14 cellular contexts compared by ENCODE assay signal in genomic region chr1:27405559-27406353, GRCh38. TPM values are rescaled to one million over a fixed set of nuclear protein-coding genes. Genes with fewer than 3 reads are reported as not detected.
DNase-seq lines count a peak whose midpoint lies in the region; ATAC-seq, FAIRE-seq and TF ChIP-seq lines count a peak whose summit lies in the region.
"Not testable (repeated sequence)": the region's sequence is repeated elsewhere in the genome, so short reads cannot be mapped to it uniquely, and the experiment has no call there.
"Had no signal": no experiment of that assay in that cellular context is flagged by ENCODE, and none has a peak within 500 bp of the region (broad histone marks: within the 10 kb centered on the region; RNA-seq: fewer than 3 reads in every experiment).

No MANE protein-coding gene starts in this region.

- H3K27ac Mint-ChIP-seq in immature natural killer cell = peak overlapping the region in 5 of 6 donors; percentile 10 to 95 (median 32)
- peak overlapping the region in 5 of 9 donors; percentile 34 to 76 (median 65) for H3K27ac Mint-ChIP-seq in naive thymus-derived CD4-positive, alpha-beta T cell

- not testable (repeated sequence) for H3K4me3 ChIP-seq in OCI-LY7 (ENCODE audit: low read depth, low read length, poor library complexity, severe bottlenecking); ascending aorta; epithelial cell of esophagus (ENCODE audit: low read length); naive thymus-derived CD4-positive, alpha-beta T cell (ENCODE audit: low read length); skeletal muscle tissue (ENCODE audit: low read length in 3 of 3); tibial nerve

- not testable (repeated sequence) for H3K27me3 ChIP-seq in ascending aorta; naive thymus-derived CD4-positive, alpha-beta T cell (ENCODE audit: control insufficient read depth in 2 of 2, insufficient read depth in 2 of 2, low read length in 2 of 2); skeletal muscle tissue (ENCODE audit: control insufficient read depth in 3 of 3, insufficient read depth in 3 of 3, low read length in 3 of 3); tibial nerve

- peaks cover 0 to 25% (median 6%) of the 10 kb centered on the region in 3 donors for H3K36me3 Mint-ChIP-seq in immature natural killer cell
- peaks cover 4 to 16% (median 7%) of the 10 kb centered on the region in 5 donors for H3K36me3 Mint-ChIP-seq in naive thymus-derived CD4-positive, alpha-beta T cell

- POLR2A ChIA-PET in OCI-LY7 (lab: Charles Lee) = interaction anchor here (0.6 to 1.2 kb wide), 3 partner anchors 40 to 156 kb away, joined by 3 to 5 read pairs (median 3); partner anchors contain the start of gene WASF2
- POLR2A ChIA-PET in naive thymus-derived CD4-positive, alpha-beta T cell (lab: Charles Lee) = interaction anchor here (1.9 kb wide), 1 partner anchor 11 kb away, joined by 4 read pairs; no protein-coding TSS in a partner anchor

- H3K4me3 Mint-ChIP-seq in immature natural killer cell; naive thymus-derived CD4-positive, alpha-beta T cell: not testable (repeated sequence)

- peak overlapping the region; percentile 86 for H3K27ac ChIP-seq in OCI-LY7 (ENCODE audit: low read depth, low read length, poor library complexity, severe bottlenecking)
- peak overlapping the region; percentile 72 to 75 for H3K27ac ChIP-seq in ascending aorta
- peak overlapping the region; percentile 27 for H3K27ac ChIP-seq in naive thymus-derived CD4-positive, alpha-beta T cell (ENCODE audit: low read depth, low read length)
- H3K27ac ChIP-seq in skeletal muscle tissue (ENCODE audit: low read depth, low read length) = peak overlapping the region; percentile 64
- peak overlapping the region; percentile 27 to 90 (median 76) for H3K27ac ChIP-seq in tibial nerve

- H3K9me2 ChIP-seq in OCI-LY7 (ENCODE audit: insufficient read depth, low read length) = not testable (repeated sequence)

- H3K4me2 ChIP-seq in OCI-LY7 (ENCODE audit: low read length) = peak overlapping the region; percentile 61; the same call in 1 of the 2 replicates

- not testable (repeated sequence) for DNase-seq in GM12891 (ENCODE audit: insufficient read length, low spot score); OCI-LY7 (ENCODE audit: low spot score); ascending aorta (ENCODE audit: low spot score in 2 of 2); epithelial cell of esophagus (ENCODE audit: low read depth); immature natural killer cell; naive thymus-derived CD4-positive, alpha-beta T cell; tibial nerve (ENCODE audit: low spot score in 2 of 2)

- H3K4me1 Mint-ChIP-seq in immature natural killer cell = peaks cover 32 to 35% of the 10 kb centered on the region in 2 donors
- H3K4me1 Mint-ChIP-seq in naive thymus-derived CD4-positive, alpha-beta T cell = peaks cover 12 to 32% (median 30%) of the 10 kb centered on the region in 7 donors

- peaks cover 36% of the 10 kb centered on the region for H3K36me3 ChIP-seq in OCI-LY7 (ENCODE audit: insufficient read depth, low read length)
- H3K36me3 ChIP-seq in ascending aorta = peaks cover 43 to 44% of the 10 kb centered on the region in 2 donors
- H3K36me3 ChIP-seq in naive thymus-derived CD4-positive, alpha-beta T cell (ENCODE audit: control insufficient read depth in 2 of 3, insufficient read depth in 3 of 3, low read length in 3 of 3) = peaks cover 12 to 49% (median 19%) of the 10 kb centered on the region in 3 experiments
- H3K36me3 ChIP-seq in skeletal muscle tissue (ENCODE audit: control insufficient read depth in 3 of 3, insufficient read depth in 3 of 3, low read length in 3 of 3) = peaks cover 22 to 36% (median 34%) of the 10 kb centered on the region in 3 donors
- H3K36me3 ChIP-seq in tibial nerve = peaks cover 4 to 50% (median 28%) of the 10 kb centered on the region in 3 donors

- WGBS in tibial nerve, 2 donors = 50 to 60% methylated on average over 14 to 17 of the region's 18 CpGs

- not testable (repeated sequence) for H3K79me2 ChIP-seq in OCI-LY7 (ENCODE audit: insufficient read depth, low read depth, low read length)

- FAIRE-seq in GM12891 (lab: Jason Lieb, UNC) = peak; percentile 33

- intact Hi-C loops in OCI-LY7 (cut with micrococcal nuclease; ENCODE audit: unreplicated experiment); ascending aorta (cut with DNase I); naive thymus-derived CD4-positive, alpha-beta T cell (cut with micrococcal nuclease): not testable (repeated sequence)

- ATAC-seq in naive thymus-derived CD4-positive, alpha-beta T cell = not testable (repeated sequence)

- not testable (repeated sequence) for H2AFZ ChIP-seq in OCI-LY7 (ENCODE audit: low read length)

- H3K4me1 ChIP-seq in OCI-LY7 (ENCODE audit: insufficient read depth, low read length, poor library complexity, severe bottlenecking) (peaks cover 67% of the 10 kb centered on the region), ascending aorta (peaks cover 18 to 34% of the 10 kb centered on the region in 2 donors), skeletal muscle tissue (ENCODE audit: control insufficient read depth in 3 of 3, insufficient read depth in 3 of 3, low read length in 3 of 3) (peaks cover 51 to 58% (median 52%) of the 10 kb centered on the region in 3 donors), tibial nerve (peaks cover 0 to 64% (median 36%) of the 10 kb centered on the region in 4 donors)
- H3K4me1 ChIP-seq in naive thymus-derived CD4-positive, alpha-beta T cell (ENCODE audit: control insufficient read depth in 2 of 2, insufficient read depth in 2 of 2, low read length in 2 of 2) = peaks cover 0 to 17% of the 10 kb centered on the region in 2 donors

- not testable (repeated sequence) for TF ChIP-seq POLR2A in GM12891 (IDR thresholded peaks at IDR 0.05; ENCODE audit: low read depth, low read length); tibial nerve (IDR thresholded peaks at IDR 0.05)

- CTCF ChIA-PET in OCI-LY7 (lab: Charles Lee; ENCODE audit: unreplicated experiment) = interaction anchor here (0.6 kb wide), 1 partner anchor 93 kb away, joined by 3 read pairs; no protein-coding TSS in a partner anchor
- CTCF ChIA-PET in naive thymus-derived CD4-positive, alpha-beta T cell (lab: Charles Lee) = interaction anchor here (0.9 to 1.2 kb wide), 4 partner anchors 31 to 257 kb away, joined by 3 to 5 read pairs (median 3); partner anchors contain the start of gene AHDC1

- H3K9ac ChIP-seq in skeletal muscle tissue (ENCODE audit: low read depth in 1 of 3, low read length in 3 of 3) = peak overlapping the region in 2 of 3 donors; percentile 40 to 61

- TF ChIP-seq CTCF in OCI-LY7 (conservative IDR thresholded peaks at IDR 0.05; ENCODE audit: low read length) (peak; percentile 43; the same call in 1 of the 2 replicates), ascending aorta (IDR thresholded peaks at IDR 0.05) (peak in 1 of 3 experiments; percentile 15), epithelial cell of esophagus (IDR thresholded peaks at IDR 0.05; ENCODE audit: insufficient read depth, low read depth, low read length, missing control alignments) (peak; percentile 6), tibial nerve (IDR thresholded peaks at IDR 0.05) (peak in 3 of 5 experiments; percentile 10 to 27 (median 21))

- not testable (repeated sequence) for H3K27me3 Mint-ChIP-seq in immature natural killer cell (ENCODE audit: low read depth in 3 of 3); naive thymus-derived CD4-positive, alpha-beta T cell

- not testable (repeated sequence) for BruUV-seq in OCI-LY7 (replicated peaks; lab: Mats Ljungman, UMichigan)

- not testable (repeated sequence) for H3K9me3 ChIP-seq in OCI-LY7 (ENCODE audit: low read length); ascending aorta; naive thymus-derived CD4-positive, alpha-beta T cell (ENCODE audit: control insufficient read depth in 2 of 3, low read length in 3 of 3); skeletal muscle tissue (ENCODE audit: control insufficient read depth in 3 of 3, low read length in 3 of 3); tibial nerve

- H3K9me3 Mint-ChIP-seq in immature natural killer cell; naive thymus-derived CD4-positive, alpha-beta T cell: not testable (repeated sequence)

- H4K20me1 ChIP-seq in OCI-LY7 (ENCODE audit: insufficient read depth, low read length) = not testable (repeated sequence)

- not testable (repeated sequence) for TF ChIP-seq EP300 in tibial nerve (IDR thresholded peaks at IDR 0.05)

RNA-seq across cellular contexts. Expression of gene GPR3, which starts 13.3 kb away (rescaled TPM):
- 0.64 TPM for polyA plus RNA-seq in GM12891 (2012; ENCODE audit: low read depth, missing spikeins)
- 0.21 and 0.32 TPM in 2 replicates for total RNA-seq in OCI-LY7 (2014; rRNA removed; shearing (Covaris generic))
- 0.22 and 0.25 TPM in 2 replicates for total RNA-seq in OCI-LY7 (2022)
- 2.0 TPM for total RNA-seq in ascending aorta
- not detected for polyA plus RNA-seq in immature natural killer cell
- under 1 TPM in 3 of 5 experiments, not detected in 2; 0.24 to 0.93 (median 0.45) TPM for total RNA-seq in naive thymus-derived CD4-positive, alpha-beta T cell
- under 1 TPM; 0.09 to 0.13 TPM for polyA plus RNA-seq in naive thymus-derived CD4-positive, alpha-beta T cell
- under 0.01 TPM for total RNA-seq in skeletal muscle tissue
- not detected for total RNA-seq in tibial nerve

RNA-seq across cellular contexts. Expression of gene CD164L2, which starts 22.6 kb away (rescaled TPM):
- 0.12 TPM for polyA plus RNA-seq in GM12891 (2012; ENCODE audit: low read depth, missing spikeins)
- 0.13 TPM in 1 of 2 replicates, not detected in the other for total RNA-seq in OCI-LY7 (2014; rRNA removed; shearing (Covaris generic))
- total RNA-seq in OCI-LY7 (2022) (not detected in 2 replicates), ascending aorta (not detected), skeletal muscle tissue (not detected), tibial nerve (not detected)
- polyA plus RNA-seq in immature natural killer cell = not detected
- total RNA-seq in naive thymus-derived CD4-positive, alpha-beta T cell = under 1 TPM in 1 of 5 experiments, not detected in 4; 0.24 TPM
- polyA plus RNA-seq in naive thymus-derived CD4-positive, alpha-beta T cell = not detected
- total RNA-seq: aorta; CD4-positive, CD25-positive, alpha-beta regulatory T cell; dermis blood vessel endothelial cell; fibroblast of lung; left cardiac atrium had no signal
- polyA plus RNA-seq: aorta; CD4-positive, CD25-positive, alpha-beta regulatory T cell; fibroblast of lung had no signal

RNA-seq across cellular contexts. Expression of gene FCN3, which starts 31.1 kb away (rescaled TPM):
- polyA plus RNA-seq in GM12891 (2012; ENCODE audit: low read depth, missing spikeins) = not detected
- not detected in 2 replicates for total RNA-seq in OCI-LY7 (2014; rRNA removed; shearing (Covaris generic))
- total RNA-seq in OCI-LY7 (2022) (not detected in 2 replicates), ascending aorta (13.2 TPM), skeletal muscle tissue (not detected), tibial nerve (1 to 10 TPM in 3 of 4 donors, not detected in 1; 2.5 to 8.7 (median 3.7) TPM)
- polyA plus RNA-seq in immature natural killer cell = not detected
- not detected for total RNA-seq in naive thymus-derived CD4-positive, alpha-beta T cell
- polyA plus RNA-seq in naive thymus-derived CD4-positive, alpha-beta T cell = not detected
- total RNA-seq: CD4-positive, CD25-positive, alpha-beta regulatory T cell; dermis blood vessel endothelial cell; fibroblast of lung; MCF 10A had no signal
- polyA plus RNA-seq: CD4-positive, CD25-positive, alpha-beta regulatory T cell; fibroblast of lung had no signal

RNA-seq across cellular contexts. Expression of gene MAP3K6, which starts 39.0 kb away (rescaled TPM):
- 5.0 TPM for polyA plus RNA-seq in GM12891 (2012; ENCODE audit: low read depth, missing spikeins)
- 5.9 and 10.0 TPM in 2 replicates for total RNA-seq in OCI-LY7 (2014; rRNA removed; shearing (Covaris generic))
- total RNA-seq in OCI-LY7 (2022) (8.0 and 11.3 TPM in 2 replicates), ascending aorta (164 TPM), skeletal muscle tissue (4.2 TPM), tibial nerve (100 to 1,000 TPM in 2 of 4 donors, 10 to 100 TPM in 2; 82.2 to 122 (median 101) TPM)
- polyA plus RNA-seq in immature natural killer cell = 1 to 10 TPM; 2.0 to 5.1 (median 3.6) TPM
- total RNA-seq in naive thymus-derived CD4-positive, alpha-beta T cell = 10 to 100 TPM; 13.0 to 17.0 (median 15.2) TPM
- 1 to 10 TPM; 5.9 to 6.6 TPM for polyA plus RNA-seq in naive thymus-derived CD4-positive, alpha-beta T cell

Comparison
In these comparisons a context has a peak if more than half of its experiments do, and no peak if none do; other contexts are left out.
1. H3K27ac ChIP-seq: peak in every context shown above with its lines; median percentile 86 in OCI-LY7; 76 in tibial nerve; 74 in ascending aorta; 64 in skeletal muscle tissue; 27 in naive thymus-derived CD4-positive, alpha-beta T cell.